ENCODE assay signal across 3 cellular contexts in the genomic region with DNA sequence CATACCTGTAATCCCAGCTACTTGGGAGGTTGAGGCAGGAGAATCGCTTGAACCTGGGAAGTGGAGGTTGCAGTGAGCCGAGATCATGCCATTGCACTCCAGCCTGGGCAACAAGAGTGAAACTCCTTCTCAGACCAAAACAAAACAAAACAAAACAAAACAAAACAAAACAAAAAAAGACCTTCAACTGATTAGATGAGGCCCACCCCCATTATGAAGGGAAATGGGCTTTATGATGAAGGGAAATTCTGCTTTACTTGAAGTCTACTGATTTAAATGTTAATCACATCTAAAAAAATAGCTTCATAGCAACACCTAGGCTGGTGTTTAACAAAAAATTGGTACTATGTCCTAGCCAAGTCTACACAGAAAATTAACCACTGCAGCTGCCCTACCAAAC. TPM values are rescaled to one million over a fixed set of nuclear protein-coding genes. Genes with fewer than 3 reads are reported as not detected.
"Had no signal": no experiment of that assay in that cellular context is flagged by ENCODE, and none has a peak within 500 bp of the region (broad histone marks: within the 10 kb centered on the region; RNA-seq: fewer than 3 reads in every experiment).

No MANE protein-coding gene starts in this region.

RNA-seq across cellular contexts. Expression of a gene that starts 25.2 kb away (rescaled TPM):
- total RNA-seq: HepG2, HT-29 had no signal
- polyA plus RNA-seq: HepG2, IgD-negative memory B cell had no signal
